In genomic region chr14:29743566-29743965, GRCh38 we compare ENCODE assay signal across 30 cellular contexts.
DNase-seq lines count a peak whose midpoint lies in the region; ATAC-seq and TF ChIP-seq lines count a peak whose summit lies in the region.
"Had no signal": no experiment of that assay in that cellular context is flagged by ENCODE, and none has a peak within 500 bp of the region (broad histone marks: within the 10 kb centered on the region; RNA-seq: fewer than 3 reads in every experiment).

No MANE protein-coding gene starts in this region.

- no peak overlapping the region for H3K4me3 Mint-ChIP-seq in natural killer cell treated with Interleukin-12 subunit alpha and Interleukin-12 subunit beta and Interleukin-15 and Interleukin-18, amount 100 ng/mL, for 72 hours
- no peak overlapping the region for H3K4me3 Mint-ChIP-seq in activated CD4-positive, alpha-beta memory T cell treated with anti-CD3 and anti-CD28 coated beads, Interleukin-2, amount 10 ng/mL, durations not matched to agents 7 days and 5 days
- H3K4me3 Mint-ChIP-seq: activated CD4-positive, alpha-beta T cell treated with anti-CD3 and anti-CD28 coated beads for 36 hours; activated naive CD4-positive, alpha-beta T cell treated with anti-CD3 and anti-CD28 coated beads, Interleukin-2, amount 50 U/mL, for 24 hours; CD8-positive, alpha-beta memory T cell had no signal

- ATAC-seq in natural killer cell treated with Interleukin-12 subunit alpha and Interleukin-12 subunit beta and Interleukin-15 and Interleukin-18, amount 100 ng/mL, for 72 hours = no peak
- ATAC-seq in HG02840 (IDR thresholded peaks at IDR 0.05; ENCODE audit: low FRiP score, unreplicated experiment) = no peak
- ATAC-seq: activated CD4-positive, alpha-beta T cell treated with anti-CD3 and anti-CD28 coated beads for 36 hours; HepG2; left colon; right lobe of liver had no signal

- POLR2A ChIA-PET in activated CD4-positive, alpha-beta memory T cell treated with anti-CD3 and anti-CD28 coated beads, Interleukin-2, amount 10 ng/mL, durations not matched to agents 7 days and 5 days (lab: Charles Lee) = no interaction called here

- 38 to 53% methylated on average over 3 of the region's 3 CpGs for WGBS in thyroid gland, 2 donors

- H3K36me3 Mint-ChIP-seq in natural killer cell treated with Interleukin-12 subunit alpha and Interleukin-12 subunit beta and Interleukin-15 and Interleukin-18, amount 100 ng/mL, for 72 hours = peaks cover 5% of the 10 kb centered on the region
- no peaks in the 10 kb centered on the region for H3K36me3 Mint-ChIP-seq in activated CD4-positive, alpha-beta memory T cell treated with anti-CD3 and anti-CD28 coated beads, Interleukin-2, amount 10 ng/mL, durations not matched to agents 7 days and 5 days (ENCODE audit: low read depth)
- H3K36me3 Mint-ChIP-seq: activated naive CD4-positive, alpha-beta T cell treated with anti-CD3 and anti-CD28 coated beads, Interleukin-2, amount 50 U/mL, for 24 hours; CD8-positive, alpha-beta memory T cell had no signal

- H3K27ac Mint-ChIP-seq in natural killer cell treated with Interleukin-12 subunit alpha and Interleukin-12 subunit beta and Interleukin-15 and Interleukin-18, amount 100 ng/mL, for 72 hours = no peak overlapping the region
- H3K27ac Mint-ChIP-seq in activated CD4-positive, alpha-beta memory T cell treated with anti-CD3 and anti-CD28 coated beads, Interleukin-2, amount 10 ng/mL, durations not matched to agents 7 days and 5 days = no peak overlapping the region
- H3K27ac Mint-ChIP-seq: activated CD4-positive, alpha-beta T cell treated with anti-CD3 and anti-CD28 coated beads for 36 hours; activated naive CD4-positive, alpha-beta T cell treated with anti-CD3 and anti-CD28 coated beads, Interleukin-2, amount 50 U/mL, for 24 hours; activated T-helper 2 cell treated with anti-CD3 and anti-CD28 coated beads, Interferon-gamma antibody, Interleukin-2, Interleukin-4, amounts not matched to agents 10 μg/mL and 5 μg/mL and 100 μg/mL, durations not matched to agents 14 hours and 24 hours and 36 hours; CD8-positive, alpha-beta memory T cell had no signal

- no peaks in the 10 kb centered on the region for H3K27me3 Mint-ChIP-seq in natural killer cell treated with Interleukin-12 subunit alpha and Interleukin-12 subunit beta and Interleukin-15 and Interleukin-18, amount 100 ng/mL, for 72 hours
- H3K27me3 Mint-ChIP-seq in activated CD4-positive, alpha-beta memory T cell treated with anti-CD3 and anti-CD28 coated beads, Interleukin-2, amount 10 ng/mL, durations not matched to agents 7 days and 5 days = no peaks in the 10 kb centered on the region
- H3K27me3 Mint-ChIP-seq: activated CD4-positive, alpha-beta T cell treated with anti-CD3 and anti-CD28 coated beads for 36 hours; activated naive CD4-positive, alpha-beta T cell treated with anti-CD3 and anti-CD28 coated beads, Interleukin-2, amount 50 U/mL, for 24 hours; CD8-positive, alpha-beta memory T cell had no signal

- no peaks in the 10 kb centered on the region for H3K27me3 ChIP-seq in left ventricle myocardium inferior (ENCODE audit: low read depth)
- no peaks in the 10 kb centered on the region for H3K27me3 ChIP-seq in thyroid gland
- H3K27me3 ChIP-seq: right lobe of liver, stomach had no signal

- CTCF ChIA-PET in activated CD4-positive, alpha-beta memory T cell treated with anti-CD3 and anti-CD28 coated beads, Interleukin-2, amount 10 ng/mL, durations not matched to agents 7 days and 5 days (lab: Charles Lee) = no interaction called here

- no peak for DNase-seq in left ventricle myocardium inferior
- DNase-seq in cardiac septum (ENCODE audit: low spot score) = no peak
- DNase-seq in RPMI8226 = peak; percentile 17
- DNase-seq in midbrain (lab: John Stamatoyannopoulos, UW) = peak; percentile 30
- peak; percentile 12 to 17 for DNase-seq in thyroid gland
- DNase-seq in natural killer cell treated with Interleukin-12 subunit alpha and Interleukin-12 subunit beta and Interleukin-15 and Interleukin-18, amount 100 ng/mL, for 72 hours (ENCODE audit: low spot score) = no peak
- DNase-seq in activated CD4-positive, alpha-beta memory T cell treated with anti-CD3 and anti-CD28 coated beads, Interleukin-2, amount 10 ng/mL, durations not matched to agents 7 days and 5 days = no peak
- DNase-seq: activated CD4-positive, alpha-beta T cell treated with anti-CD3 and anti-CD28 coated beads for 36 hours; activated T-cell treated with anti-CD3 and anti-CD28 coated beads for 4 hours; CD8-positive, alpha-beta memory T cell; DMS79; effector CD4-positive, alpha-beta T cell; GF-D8; HCEC 1CT; left colon; mesenchymal stem cell; NCI-H1436; NCI-H2171 treated with DMSO at 0.1 percent for 48 hours; NCI-H526; right lobe of liver; stimulated activated CD4-positive, alpha-beta T cell treated with anti-CD3 and anti-CD28 coated beads, Interleukin-12 subunit alpha, Interleukin-12 subunit beta, amount 100 ng/mL, for 4 hours; stimulated activated CD4-positive, alpha-beta T cell treated with anti-CD3 and anti-CD28 coated beads, Interleukin-2, amount 100 ng/mL, for 48 hours; stomach; T1000; trophoblast cell had no signal

- TF ChIP-seq CTCF in left ventricle myocardium inferior (IDR thresholded peaks at IDR 0.05; ENCODE audit: borderline replicate concordance) = no peak
- TF ChIP-seq CTCF in thyroid gland (IDR thresholded peaks at IDR 0.05) = no peak

- peaks cover 64% of the 10 kb centered on the region for H3K4me1 ChIP-seq in left ventricle myocardium inferior
- H3K4me1 ChIP-seq in thyroid gland = no peaks in the 10 kb centered on the region
- H3K4me1 ChIP-seq: right lobe of liver had no signal

- H3K36me3 ChIP-seq in left ventricle myocardium inferior (no peaks in the 10 kb centered on the region), thyroid gland (no peaks in the 10 kb centered on the region)
- H3K36me3 ChIP-seq: right lobe of liver, stomach had no signal

- H3K27ac ChIP-seq in left ventricle myocardium inferior (replicated peaks) (peak overlapping the region; percentile 60), thyroid gland (no peak overlapping the region)
- H3K27ac ChIP-seq: right lobe of liver, stomach, VCaP had no signal

- H3K4me1 Mint-ChIP-seq in natural killer cell treated with Interleukin-12 subunit alpha and Interleukin-12 subunit beta and Interleukin-15 and Interleukin-18, amount 100 ng/mL, for 72 hours (ENCODE audit: low read depth in 2 of 2) = no peaks in the 10 kb centered on the region
- H3K4me1 Mint-ChIP-seq in activated CD4-positive, alpha-beta memory T cell treated with anti-CD3 and anti-CD28 coated beads, Interleukin-2, amount 10 ng/mL, durations not matched to agents 7 days and 5 days = no peaks in the 10 kb centered on the region
- H3K4me1 Mint-ChIP-seq: activated CD4-positive, alpha-beta T cell treated with anti-CD3 and anti-CD28 coated beads for 36 hours; activated naive CD4-positive, alpha-beta T cell treated with anti-CD3 and anti-CD28 coated beads, Interleukin-2, amount 50 U/mL, for 24 hours; CD8-positive, alpha-beta memory T cell had no signal

- peaks cover 24% of the 10 kb centered on the region for H3K9me3 Mint-ChIP-seq in natural killer cell treated with Interleukin-12 subunit alpha and Interleukin-12 subunit beta and Interleukin-15 and Interleukin-18, amount 100 ng/mL, for 72 hours
- peaks cover 10% of the 10 kb centered on the region for H3K9me3 Mint-ChIP-seq in activated CD4-positive, alpha-beta memory T cell treated with anti-CD3 and anti-CD28 coated beads, Interleukin-2, amount 10 ng/mL, durations not matched to agents 7 days and 5 days

- no peak for TF ChIP-seq POLR2A in thyroid gland (IDR thresholded peaks at IDR 0.05)

- H3K4me3 ChIP-seq in left ventricle myocardium inferior (no peak overlapping the region), thyroid gland (replicated peaks in 1 of 3) (no peak overlapping the region)
- H3K4me3 ChIP-seq: right lobe of liver, stomach had no signal

- H3K9me3 ChIP-seq in left ventricle myocardium inferior (replicated peaks) (no peaks in the 10 kb centered on the region), thyroid gland (no peaks in the 10 kb centered on the region)
- H3K9me3 ChIP-seq: right lobe of liver, stomach had no signal

- intact Hi-C loops in left ventricle myocardium inferior (cut with micrococcal nuclease) (no loop called here), cardiac septum (cut with DNase I) (loop anchor here (5.0 kb wide), 1 partner anchor 184 kb away; the partner anchor contains the start of gene PRKD1), thyroid gland (cut with DNase I) (no loop called here)

Comparison
In these comparisons a context has a peak if more than half of its experiments do, and no peak if none do; other contexts are left out.
1. DNase-seq: peak in RPMI8226 (single experiment), midbrain (single experiment) and thyroid gland (2 of 2); none in left ventricle myocardium inferior (single experiment), cardiac septum (single experiment), natural killer cell treated with Interleukin-12 subunit alpha and Interleukin-12 subunit beta and Interleukin-15 and Interleukin-18, amount 100 ng/mL, for 72 hours (single experiment) and activated CD4-positive, alpha-beta memory T cell treated with anti-CD3 and anti-CD28 coated beads, Interleukin-2, amount 10 ng/mL, durations not matched to agents 7 days and 5 days (single experiment).